Comparison of ENCODE assay signal across 16 cellular contexts in genomic region chr3:169285057-169285990, GRCh38.
DNase-seq lines count a peak whose midpoint lies in the region; ATAC-seq, FAIRE-seq and TF ChIP-seq lines count a peak whose summit lies in the region.
"Had no signal": no experiment of that assay in that cellular context is flagged by ENCODE, and none has a peak within 500 bp of the region (broad histone marks: within the 10 kb centered on the region; RNA-seq: fewer than 3 reads in every experiment).

No MANE protein-coding gene starts in this region.

- H3K4me3 ChIP-seq in lung (no peak overlapping the region), small intestine (ENCODE audit: low read depth in 1 of 2, low read length in 2 of 2) (no peak overlapping the region)
- H3K4me3 ChIP-seq in CD8-positive, alpha-beta memory T cell (ENCODE audit: low read length), result no peak overlapping the region
- H3K4me3 ChIP-seq: HAP-1 had no signal

- H3K4me1 ChIP-seq in lung (ENCODE audit: control insufficient read depth in 2 of 2, insufficient read depth in 2 of 2, low read length in 2 of 2) (peaks cover 0 to 7% of the 10 kb centered on the region in 2 donors), small intestine (ENCODE audit: control insufficient read depth in 2 of 2, insufficient read depth in 1 of 2, low read depth in 1 of 2, low read length in 1 of 2) (peaks cover 1 to 2% of the 10 kb centered on the region in 2 donors)
- H3K4me1 ChIP-seq in CD8-positive, alpha-beta memory T cell (ENCODE audit: insufficient read depth, low read length), result no peaks in the 10 kb centered on the region
- H3K4me1 ChIP-seq: HAP-1 had no signal

- H3K27ac Mint-ChIP-seq in HFFc6 (no peak overlapping the region), endothelial cell (ENCODE audit: unreplicated experiment) (peak overlapping the region; percentile 5)
- no peak overlapping the region for H3K27ac Mint-ChIP-seq in CD8-positive, alpha-beta memory T cell
- H3K27ac Mint-ChIP-seq: activated naive CD8-positive, alpha-beta T cell; stimulated activated naive B cell treated with anti-CD40 and anti-IgM and Interleukin-4, amounts not matched to agents 10 μg/mL and 1 μg/mL and 100 μg/mL, for 72 hours had no signal

- WGBS in lung, 2 donors, result 47 to 65% methylated on average over 10 of the region's 10 CpGs
- 27 to 42% (median 33%) methylated on average over 10 of the region's 10 CpGs for WGBS in small intestine, 3 donors

- TF ChIP-seq CTCF in HFFc6 (IDR thresholded peaks at IDR 0.05) (no peak), endothelial cell (IDR thresholded peaks at IDR 0.05; ENCODE audit: unreplicated experiment) (no peak), lung (IDR thresholded peaks at IDR 0.05; ENCODE audit: control extremely low read depth, extremely low read depth) (no peak)

- CTCF ChIA-PET in CD8-positive, alpha-beta memory T cell (lab: Charles Lee), result no interaction called here

- H3K4me3 Mint-ChIP-seq in HFFc6 (peak overlapping the region; percentile 45; the same call in 1 of the 2 replicates), endothelial cell (ENCODE audit: unreplicated experiment) (no peak overlapping the region)
- H3K4me3 Mint-ChIP-seq in CD8-positive, alpha-beta memory T cell, result no peak overlapping the region
- H3K4me3 Mint-ChIP-seq: activated naive CD8-positive, alpha-beta T cell; stimulated activated naive B cell treated with anti-CD40 and anti-IgM and Interleukin-4, amounts not matched to agents 10 μg/mL and 1 μg/mL and 100 μg/mL, for 72 hours had no signal

- no peak for FAIRE-seq in small intestine (lab: Jason Lieb, UNC)

- H3K36me3 ChIP-seq in lung (ENCODE audit: control insufficient read depth in 2 of 2, insufficient read depth in 2 of 2, low read length in 2 of 2) (no peaks in the 10 kb centered on the region), small intestine (ENCODE audit: control insufficient read depth in 2 of 2, insufficient read depth in 2 of 2, low read length in 2 of 2) (no peaks in the 10 kb centered on the region)
- no peaks in the 10 kb centered on the region for H3K36me3 ChIP-seq in CD8-positive, alpha-beta memory T cell (ENCODE audit: insufficient read depth, low read length)
- H3K36me3 ChIP-seq: HAP-1 had no signal

- H3K27me3 ChIP-seq in lung (ENCODE audit: control insufficient read depth, insufficient read depth), result no peaks in the 10 kb centered on the region
- no peaks in the 10 kb centered on the region for H3K27me3 ChIP-seq in small intestine (ENCODE audit: control insufficient read depth in 2 of 2, insufficient read depth in 2 of 2, low read length in 2 of 2)
- no peaks in the 10 kb centered on the region for H3K27me3 ChIP-seq in CD8-positive, alpha-beta memory T cell (ENCODE audit: insufficient read depth, low read length, poor library complexity, severe bottlenecking)

- H3K27ac ChIP-seq in lung (ENCODE audit: low read depth in 1 of 2, low read length in 1 of 2) (peak overlapping the region in 1 of 2 donors; percentile 85), small intestine (ENCODE audit: low read depth in 1 of 2, low read length in 1 of 2) (peak overlapping the region; percentile 2 to 27)
- H3K27ac ChIP-seq in CD8-positive, alpha-beta memory T cell (ENCODE audit: low read depth, low read length), result no peak overlapping the region
- H3K27ac ChIP-seq: epithelial cell of prostate had no signal

- H3K36me3 Mint-ChIP-seq in HFFc6 (ENCODE audit: low read depth) (no peaks in the 10 kb centered on the region), endothelial cell (ENCODE audit: low read depth, unreplicated experiment) (no peaks in the 10 kb centered on the region)
- H3K36me3 Mint-ChIP-seq in CD8-positive, alpha-beta memory T cell, result no peaks in the 10 kb centered on the region
- H3K36me3 Mint-ChIP-seq: activated naive CD8-positive, alpha-beta T cell; brain; stimulated activated naive B cell treated with anti-CD40 and anti-IgM and Interleukin-4, amounts not matched to agents 10 μg/mL and 1 μg/mL and 100 μg/mL, for 72 hours had no signal

- H3K9me3 Mint-ChIP-seq in HFFc6, result no peaks in the 10 kb centered on the region
- no peaks in the 10 kb centered on the region for H3K9me3 Mint-ChIP-seq in endothelial cell (ENCODE audit: unreplicated experiment)
- peaks cover 0 to 3% (median 0%) of the 10 kb centered on the region in 5 donors for H3K9me3 Mint-ChIP-seq in CD8-positive, alpha-beta memory T cell
- H3K9me3 Mint-ChIP-seq: brain; stimulated activated naive B cell treated with anti-CD40 and anti-IgM and Interleukin-4, amounts not matched to agents 10 μg/mL and 1 μg/mL and 100 μg/mL, for 72 hours had no signal

- H3K27me3 Mint-ChIP-seq in HFFc6 (ENCODE audit: insufficient read depth) (peaks cover 2% of the 10 kb centered on the region; the same call in 1 of the 2 replicates), endothelial cell (ENCODE audit: unreplicated experiment) (no peaks in the 10 kb centered on the region)
- H3K27me3 Mint-ChIP-seq in CD8-positive, alpha-beta memory T cell, result no peaks in the 10 kb centered on the region
- H3K27me3 Mint-ChIP-seq: activated naive CD8-positive, alpha-beta T cell had no signal

- H3K9me3 ChIP-seq in lung (ENCODE audit: control insufficient read depth in 2 of 2, insufficient read depth in 1 of 2, low read length in 1 of 2) (no peaks in the 10 kb centered on the region), small intestine (ENCODE audit: control insufficient read depth, low read depth) (no peaks in the 10 kb centered on the region)
- no peaks in the 10 kb centered on the region for H3K9me3 ChIP-seq in CD8-positive, alpha-beta memory T cell (ENCODE audit: low read length)
- H3K9me3 ChIP-seq: HAP-1 had no signal

- POLR2A ChIA-PET in CD8-positive, alpha-beta memory T cell (lab: Charles Lee), result no interaction called here

- ATAC-seq in lung (ENCODE audit: insufficient read depth, low FRiP score) (peak; percentile 10), HG03159 (IDR thresholded peaks at IDR 0.05; ENCODE audit: unreplicated experiment) (no peak), HG02798 (IDR thresholded peaks at IDR 0.05; ENCODE audit: poor library complexity, unreplicated experiment) (no peak)
- ATAC-seq: stimulated activated naive B cell treated with anti-CD40 and anti-IgM and Interleukin-4, amounts not matched to agents 10 μg/mL and 1 μg/mL and 100 μg/mL, for 72 hours had no signal

- H3K4me1 Mint-ChIP-seq in HFFc6 (ENCODE audit: low read depth) (peaks cover 30% of the 10 kb centered on the region), endothelial cell (ENCODE audit: unreplicated experiment) (peaks cover 30% of the 10 kb centered on the region)
- H3K4me1 Mint-ChIP-seq in CD8-positive, alpha-beta memory T cell, result no peaks in the 10 kb centered on the region
- H3K4me1 Mint-ChIP-seq: stimulated activated naive B cell treated with anti-CD40 and anti-IgM and Interleukin-4, amounts not matched to agents 10 μg/mL and 1 μg/mL and 100 μg/mL, for 72 hours had no signal

- no peak for DNase-seq in HFFc6
- no peak for DNase-seq in endothelial cell (ENCODE audit: low spot score)
- no peak for DNase-seq in lung (ENCODE audit: low spot score)
- DNase-seq in small intestine, result no peak
- DNase-seq in CD8-positive, alpha-beta memory T cell, result no peak
- DNase-seq: activated CD8-positive, alpha-beta memory T cell treated with anti-CD3 and anti-CD28 coated beads for 24 hours; COR-L47; NCI-H1105 treated with DMSO at 0.1 percent for 48 hours; OCI-M1; stimulated activated naive B cell treated with anti-CD40 and anti-IgM and Interleukin-4, amounts not matched to agents 10 μg/mL and 1 μg/mL and 100 μg/mL, for 72 hours had no signal
